In genomic region chr18:62107881-62108280, GRCh38 we compare ENCODE assay signal across 31 cellular contexts.
"Had no signal": no experiment of that assay in that cellular context is flagged by ENCODE, and none has a peak within 500 bp of the region (broad histone marks: within the 10 kb centered on the region; RNA-seq: fewer than 3 reads in every experiment).

No MANE protein-coding gene starts in this region.

- H3K27ac ChIP-seq: brain microvascular endothelial cell, PC-9, RWPE1, WERI-Rb-1 had no signal

- DNase-seq: activated CD4-positive, alpha-beta memory T cell treated with anti-CD3 and anti-CD28 coated beads, Interleukin-2, amount 10 ng/mL, durations not matched to agents 7 days and 5 days; activated CD4-positive, alpha-beta T cell treated with anti-CD3 and anti-CD28 coated beads for 1 hour; activated CD4-positive, alpha-beta T cell treated with anti-CD3 and anti-CD28 coated beads for 48 hours; activated CD4-positive, CD25-positive, alpha-beta regulatory T cell; activated CD8-positive, alpha-beta memory T cell treated with anti-CD3 and anti-CD28 coated beads for 24 hours; activated CD8-positive, alpha-beta memory T cell treated with anti-CD3 and anti-CD28 coated beads, Interleukin-2, amount 10 ng/mL, durations not matched to agents 7 days and 5 days; activated CD8-positive, alpha-beta memory T cell treated with anti-CD3 and anti-CD28 coated beads, Interleukin-2, amount 50 U/mL, for 48 hours; activated effector memory CD4-positive, alpha-beta T cell treated with anti-CD3 and anti-CD28 coated beads, Interleukin-2, amount 50 U/mL, for 16 hours; activated naive CD4-positive, alpha-beta T cell; activated naive CD4-positive, alpha-beta T cell treated with anti-CD3 and anti-CD28 coated beads, Interleukin-2, amount 50 U/mL, for 16 hours; activated naive CD8-positive, alpha-beta T cell treated with anti-CD3 and anti-CD28 coated beads for 36 hours; activated T-cell treated with anti-CD3 and anti-CD28 coated beads, Interleukin-2, amount 50 U/mL, for 72 hours; amniotic stem cell; aorta; brain microvascular endothelial cell; Karpas-422; MG63; NCI-H1105; NCI-H1417 treated with DMSO at 0.1 percent for 48 hours; NCI-H187 treated with DMSO at 0.1 percent for 48 hours; NCI-H2081; NCI-H345; NCI-H524 treated with DMSO at 0.1 percent for 48 hours; PC-9; SIG-M5; T1000; WERI-Rb-1 had no signal

- H3K4me3 ChIP-seq: MG63, PC-9 had no signal

- FAIRE-seq: RCC 7860 had no signal

- H2AFZ ChIP-seq: PC-9 had no signal

- H3K9me3 ChIP-seq: MG63 had no signal

- ATAC-seq: activated CD8-positive, alpha-beta memory T cell treated with anti-CD3 and anti-CD28 coated beads, Interleukin-2, amount 10 ng/mL, durations not matched to agents 7 days and 5 days; activated T-cell treated with anti-CD3 and anti-CD28 coated beads, Interleukin-2, amount 50 U/mL, for 72 hours; activated T-helper 17 cell treated with anti-CD3 and anti-CD28 coated beads, Interleukin-2, amount 50 U/mL, for 72 hours; Right ventricle myocardium inferior had no signal

- H3K36me3 ChIP-seq: brain microvascular endothelial cell, MG63, WERI-Rb-1 had no signal

- H3K4me2 ChIP-seq: PC-9 had no signal

- H3K27me3 ChIP-seq: brain microvascular endothelial cell, MG63 had no signal
